Comparison of ENCODE assay signal across 2 cellular contexts in the genomic region with DNA sequence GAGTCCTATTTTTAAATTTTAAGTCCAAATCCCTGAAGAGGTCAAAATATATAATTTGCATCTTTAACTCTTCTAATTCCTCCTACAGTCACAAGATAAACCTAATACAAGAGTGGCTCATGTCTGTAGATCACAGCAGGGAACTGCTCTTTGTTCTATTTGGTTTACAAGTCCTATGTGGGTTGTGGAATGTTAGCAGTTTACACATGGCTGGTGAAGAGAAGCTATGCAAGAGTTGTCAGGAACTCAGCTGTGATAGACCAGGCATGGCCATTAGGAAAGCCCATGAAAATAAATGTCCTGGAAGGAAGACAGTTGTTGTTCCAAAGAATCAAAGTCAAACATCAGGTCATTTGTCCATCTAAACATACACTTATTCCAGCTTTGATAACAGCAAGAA.
TF ChIP-seq lines count a peak whose summit lies in the region.

No MANE protein-coding gene starts in this region.

TF ChIP-seq in H1, 55 proteins besides CTCF, POLR2A, EP300 and RAD21:
- 0 out of 2 replicates have a peak, but pooled peaks have one; percentile 27 for TF ChIP-seq TEAD4 (IDR thresholded peaks at IDR 0.05; ENCODE audit: low read depth, low read length)
- TF ChIP-seq PHF8 (conservative IDR thresholded peaks at IDR 0.05; ENCODE audit: low read depth, low read length) = no peak

TF ChIP-seq in HepG2, 621 proteins besides CTCF, POLR2A, EP300 and RAD21:
- TF ChIP-seq SSRP1 (CRISPR knock-in tag; IDR thresholded peaks at IDR 0.05) (no peak), FOXA3 (CRISPR knock-in tag; IDR thresholded peaks at IDR 0.05) (peak; percentile 10; the same call in 1 of the 2 replicates), ZNF7 (CRISPR knock-in tag; IDR thresholded peaks at IDR 0.05) (0 out of 2 replicates have a peak, but pooled peaks have one; percentile 49), FOXP1 (IDR thresholded peaks at IDR 0.05) (no peak), FOXP1 (CRISPR knock-in tag; IDR thresholded peaks at IDR 0.05) (peak; percentile 25; the same call in 1 of the 2 replicates), TCF7L2 (IDR thresholded peaks at IDR 0.05; ENCODE audit: low read depth, low read length) (no peak), MIER3 (CRISPR knock-in tag; IDR thresholded peaks at IDR 0.05; ENCODE audit: borderline replicate concordance) (no peak), ZNF746 (CRISPR knock-in tag; IDR thresholded peaks at IDR 0.05) (no peak), NFKBIZ (CRISPR knock-in tag; IDR thresholded peaks at IDR 0.05) (no peak), ZNF724P (CRISPR knock-in tag; IDR thresholded peaks at IDR 0.05; ENCODE audit: borderline replicate concordance) (no peak), FOXA1 (IDR thresholded peaks at IDR 0.05) (no peak), FOXA1 (CRISPR knock-in tag; IDR thresholded peaks at IDR 0.05) (peak; percentile 48), ZBTB20 (CRISPR knock-in tag; IDR thresholded peaks at IDR 0.05; ENCODE audit: borderline replicate concordance, low read depth) (no peak), PHF20 (CRISPR knock-in tag; IDR thresholded peaks at IDR 0.05) (no peak), SOX5 (CRISPR knock-in tag; IDR thresholded peaks at IDR 0.05; ENCODE audit: borderline replicate concordance) (peak; percentile 20; the same call in 1 of the 2 replicates), ZNF292 (CRISPR knock-in tag; IDR thresholded peaks at IDR 0.05; ENCODE audit: borderline replicate concordance, low read depth) (peak; percentile 27; the same call in 1 of the 2 replicates), TEAD3 (CRISPR knock-in tag; optimal IDR thresholded peaks at IDR 0.05; ENCODE audit: borderline replicate concordance) (peak; percentile 81), ZNF761 (CRISPR knock-in tag; conservative IDR thresholded peaks at IDR 0.05) (no peak), ZKSCAN1 (IDR thresholded peaks at IDR 0.05; ENCODE audit: low read length) (no peak), NR2F6 (IDR thresholded peaks at IDR 0.05) (no peak), NR2F6 (CRISPR knock-in tag; IDR thresholded peaks at IDR 0.05) (no peak), SRSF9 (IDR thresholded peaks at IDR 0.05; ENCODE audit: borderline replicate concordance, insufficient read depth, low read depth, low read length, poor library complexity, severe bottlenecking) (no peak), KLF11 (CRISPR knock-in tag; IDR thresholded peaks at IDR 0.05) (no peak), GABPA (IDR thresholded peaks at IDR 0.05; ENCODE audit: low read depth, low read length) (no peak), GABPA (CRISPR knock-in tag; IDR thresholded peaks at IDR 0.05; ENCODE audit: low read depth) (no peak), NR3C1 (CRISPR knock-in tag; IDR thresholded peaks at IDR 0.05) (no peak), ZNF556 (CRISPR knock-in tag; IDR thresholded peaks at IDR 0.05; ENCODE audit: borderline replicate concordance) (0 out of 2 replicates have a peak, but pooled peaks have one; percentile 30), ARID5B (CRISPR knock-in tag; IDR thresholded peaks at IDR 0.05) (peak; percentile 47; the same call in 1 of the 2 replicates), ZNF644 (CRISPR knock-in tag; IDR thresholded peaks at IDR 0.05; ENCODE audit: low read depth) (peak; percentile 66), ZMYM4 (CRISPR knock-in tag; IDR thresholded peaks at IDR 0.05) (0 out of 2 replicates have a peak, but pooled peaks have one; percentile 19), SAP130 (CRISPR knock-in tag; IDR thresholded peaks at IDR 0.05; ENCODE audit: low read depth) (peak; percentile 36; the same call in 1 of the 2 replicates), PPARG (CRISPR knock-in tag; conservative IDR thresholded peaks at IDR 0.05) (0 out of 2 replicates have a peak, but pooled peaks have one; percentile 5), SOX6 (IDR thresholded peaks at IDR 0.05) (no peak), SOX6 (CRISPR knock-in tag; IDR thresholded peaks at IDR 0.05) (no peak), MED8 (CRISPR knock-in tag; IDR thresholded peaks at IDR 0.05; ENCODE audit: insufficient replicate concordance) (no peak), PAXIP1 (CRISPR knock-in tag; conservative IDR thresholded peaks at IDR 0.05) (peak; percentile 41; the same call in 1 of the 2 replicates)
- TF ChIP-seq, protein P1, sequence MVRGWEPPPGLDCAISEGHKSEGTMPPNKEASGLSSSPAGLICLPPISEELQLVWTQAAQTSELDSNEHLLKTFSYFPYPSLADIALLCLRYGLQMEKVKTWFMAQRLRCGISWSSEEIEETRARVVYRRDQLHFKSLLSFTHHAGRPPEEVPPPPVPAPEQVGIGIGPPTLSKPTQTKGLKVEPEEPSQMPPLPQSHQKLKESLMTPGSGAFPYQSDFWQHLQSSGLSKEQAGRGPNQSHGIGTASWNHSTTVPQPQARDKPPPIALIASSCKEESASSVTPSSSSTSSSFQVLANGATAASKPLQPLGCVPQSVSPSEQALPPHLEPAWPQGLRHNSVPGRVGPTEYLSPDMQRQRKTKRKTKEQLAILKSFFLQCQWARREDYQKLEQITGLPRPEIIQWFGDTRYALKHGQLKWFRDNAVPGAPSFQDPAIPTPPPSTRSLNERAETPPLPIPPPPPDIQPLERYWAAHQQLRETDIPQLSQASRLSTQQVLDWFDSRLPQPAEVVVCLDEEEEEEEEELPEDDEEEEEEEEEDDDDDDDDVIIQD (CRISPR knock-in tag; IDR thresholded peaks at IDR 0.05; ENCODE audit: low read depth) = peak; percentile 44; the same call in 1 of the 2 replicates
- TF ChIP-seq, protein P2, sequence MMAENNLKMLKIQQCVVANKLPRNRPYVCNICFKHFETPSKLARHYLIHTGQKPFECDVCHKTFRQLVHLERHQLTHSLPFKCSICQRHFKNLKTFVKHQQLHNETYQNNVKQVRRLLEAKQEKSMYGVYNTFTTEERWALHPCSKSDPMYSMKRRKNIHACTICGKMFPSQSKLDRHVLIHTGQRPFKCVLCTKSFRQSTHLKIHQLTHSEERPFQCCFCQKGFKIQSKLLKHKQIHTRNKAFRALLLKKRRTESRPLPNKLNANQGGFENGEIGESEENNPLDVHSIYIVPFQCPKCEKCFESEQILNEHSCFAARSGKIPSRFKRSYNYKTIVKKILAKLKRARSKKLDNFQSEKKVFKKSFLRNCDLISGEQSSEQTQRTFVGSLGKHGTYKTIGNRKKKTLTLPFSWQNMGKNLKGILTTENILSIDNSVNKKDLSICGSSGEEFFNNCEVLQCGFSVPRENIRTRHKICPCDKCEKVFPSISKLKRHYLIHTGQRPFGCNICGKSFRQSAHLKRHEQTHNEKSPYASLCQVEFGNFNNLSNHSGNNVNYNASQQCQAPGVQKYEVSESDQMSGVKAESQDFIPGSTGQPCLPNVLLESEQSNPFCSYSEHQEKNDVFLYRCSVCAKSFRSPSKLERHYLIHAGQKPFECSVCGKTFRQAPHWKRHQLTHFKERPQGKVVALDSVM (CRISPR knock-in tag; IDR thresholded peaks at IDR 0.05) = no peak
- TF ChIP-seq, protein P3, sequence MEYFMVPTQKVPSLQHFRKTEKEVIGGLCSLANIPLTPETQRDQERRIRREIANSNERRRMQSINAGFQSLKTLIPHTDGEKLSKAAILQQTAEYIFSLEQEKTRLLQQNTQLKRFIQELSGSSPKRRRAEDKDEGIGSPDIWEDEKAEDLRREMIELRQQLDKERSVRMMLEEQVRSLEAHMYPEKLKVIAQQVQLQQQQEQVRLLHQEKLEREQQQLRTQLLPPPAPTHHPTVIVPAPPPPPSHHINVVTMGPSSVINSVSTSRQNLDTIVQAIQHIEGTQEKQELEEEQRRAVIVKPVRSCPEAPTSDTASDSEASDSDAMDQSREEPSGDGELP (IDR thresholded peaks at IDR 0.05; ENCODE audit: borderline replicate concordance, low read depth) = peak; percentile 68; the same call in 1 of the 2 replicates
